Comparison of ENCODE assay signal across 1 cellular context in genomic region chr6:149266659-149267058, GRCh38.
TF ChIP-seq lines count a peak whose summit lies in the region.

No MANE protein-coding gene starts in this region.

TF ChIP-seq in GM23338, 12 proteins besides CTCF, POLR2A, EP300 and RAD21 (continued from another document):
- no peak for TF ChIP-seq ZNF462 (CRISPR knock-in tag; IDR thresholded peaks at IDR 0.05)
- no peak for TF ChIP-seq ZNF114 (CRISPR knock-in tag; IDR thresholded peaks at IDR 0.05)
- TF ChIP-seq JUNB (IDR thresholded peaks at IDR 0.05; ENCODE audit: unreplicated experiment), result no peak
TF ChIP-seq in GM23338: peak in this region for 0.
